14 cellular contexts compared by ENCODE assay signal in genomic region chr17:8606415-8606814, GRCh38. TPM values are rescaled to one million over a fixed set of nuclear protein-coding genes. Genes with fewer than 3 reads are reported as not detected.
DNase-seq lines count a peak whose midpoint lies in the region; ATAC-seq and TF ChIP-seq lines count a peak whose summit lies in the region.
"Had no signal": no experiment of that assay in that cellular context is flagged by ENCODE, and none has a peak within 500 bp of the region (broad histone marks: within the 10 kb centered on the region; RNA-seq: fewer than 3 reads in every experiment).

No MANE protein-coding gene starts in this region.

- H3K4me3 Mint-ChIP-seq in H9, result no peak overlapping the region
- no peak overlapping the region for H3K4me3 Mint-ChIP-seq in T-helper 2 cell treated with Interferon-gamma antibody and Interleukin-4, amounts not matched to agents 5 μg/mL and 100 μg/mL, for 36 hours
- H3K4me3 Mint-ChIP-seq: activated naive CD8-positive, alpha-beta T cell treated with anti-CD3 and anti-CD28 coated beads, Interleukin-2, amount 10 ng/mL, durations not matched to agents 7 days and 5 days had no signal

- no peak overlapping the region for H3K56ac ChIP-seq in H9 (ENCODE audit: insufficient read length, low read depth, low read length)

- H3K27ac ChIP-seq in H9 (ENCODE audit: insufficient read length, low read depth, low read length), result no peak overlapping the region
- H3K27ac ChIP-seq in SJSA1, result peak overlapping the region; percentile 3; the same call in 1 of the 2 replicates
- H3K27ac ChIP-seq in left ventricle myocardium inferior (replicated peaks), result peak overlapping the region; percentile 64
- H3K27ac ChIP-seq: suprapubic skin had no signal

- H3T11ph ChIP-seq in H9 (ENCODE audit: low read length), result no peak overlapping the region

- H3K36me3 ChIP-seq in SJSA1, result peaks cover 2% of the 10 kb centered on the region; the same call in 1 of the 2 replicates
- H3K36me3 ChIP-seq in left ventricle myocardium inferior, result no peaks in the 10 kb centered on the region
- H3K36me3 ChIP-seq: suprapubic skin had no signal

- no peaks in the 10 kb centered on the region for H3K23me2 ChIP-seq in H9 (ENCODE audit: insufficient read length, low read depth, low read length, poor library complexity, severe bottlenecking)

- H2BK15ac ChIP-seq in H9 (ENCODE audit: low read depth, low read length), result no peak overlapping the region

- no peak overlapping the region for H3K4me2 ChIP-seq in H9 (ENCODE audit: insufficient read depth, insufficient read length, low read length)

- H3K23ac ChIP-seq in H9 (ENCODE audit: insufficient read length, low read depth, low read length), result no peak overlapping the region

- H2AK5ac ChIP-seq in H9 (ENCODE audit: insufficient read length, low read length), result no peak overlapping the region

- intact Hi-C loops in left ventricle myocardium inferior (cut with micrococcal nuclease), result no loop called here

- WGBS in H9 (ENCODE audit: extremely low coverage, insufficient read length, low lambda C conversion rate), result no CpG with 5 or more reads among the region's 3 CpGs

- DNase-seq in H9 (no peak), SJSA1 (ENCODE audit: low read depth in 1 of 2, low spot score in 2 of 2) (no peak), left ventricle myocardium inferior (no peak), retina (peak; percentile 13), NCI-H345 treated with DMSO at 0.1 percent for 48 hours (lab: John Stamatoyannopoulos, UW; ENCODE audit: unreplicated experiment) (no peak)
- no peak for DNase-seq in T-helper 2 cell treated with Interferon-gamma antibody and Interleukin-4, amounts not matched to agents 5 μg/mL and 100 μg/mL, for 36 hours (ENCODE audit: low spot score)
- DNase-seq: activated naive CD8-positive, alpha-beta T cell treated with anti-CD3 and anti-CD28 coated beads, Interleukin-2, amount 10 ng/mL, durations not matched to agents 7 days and 5 days; effector CD4-positive, alpha-beta T cell; H7; head of caudate nucleus; NCI-H345 had no signal

- ATAC-seq in HG03025 (IDR thresholded peaks at IDR 0.05; ENCODE audit: low FRiP score, unreplicated experiment) (no peak), HG03280 (IDR thresholded peaks at IDR 0.05; ENCODE audit: unreplicated experiment) (no peak)

- H3K9me3 Mint-ChIP-seq in H9, result peaks cover 0 to 2% of the 10 kb centered on the region in 2 experiments; a peak in 2 of 5 replicates
- no peaks in the 10 kb centered on the region for H3K9me3 Mint-ChIP-seq in T-helper 2 cell treated with Interferon-gamma antibody and Interleukin-4, amounts not matched to agents 5 μg/mL and 100 μg/mL, for 36 hours

- no peak overlapping the region; the same call in 1 of the 2 replicates for H3K14ac ChIP-seq in H9 (ENCODE audit: insufficient read depth, low read length)

- H3K4me1 Mint-ChIP-seq in H9, result peaks cover 45 to 51% of the 10 kb centered on the region in 2 experiments
- H3K4me1 Mint-ChIP-seq in T-helper 2 cell treated with Interferon-gamma antibody and Interleukin-4, amounts not matched to agents 5 μg/mL and 100 μg/mL, for 36 hours (ENCODE audit: low read depth), result no peaks in the 10 kb centered on the region
- H3K4me1 Mint-ChIP-seq: activated naive CD8-positive, alpha-beta T cell treated with anti-CD3 and anti-CD28 coated beads, Interleukin-2, amount 10 ng/mL, durations not matched to agents 7 days and 5 days had no signal

- no peak overlapping the region for H4K8ac ChIP-seq in H9 (replicated peaks; ENCODE audit: insufficient read length, low read depth, low read length)

- H4K20me1 ChIP-seq in H9 (ENCODE audit: control insufficient read depth, insufficient read depth, insufficient read length), result no peaks in the 10 kb centered on the region

- H3K9me3 ChIP-seq in H9 (ENCODE audit: control insufficient read depth, low read depth, low read length), result no peaks in the 10 kb centered on the region
- H3K9me3 ChIP-seq in SJSA1 (replicated peaks), result no peaks in the 10 kb centered on the region
- H3K9me3 ChIP-seq in left ventricle myocardium inferior (replicated peaks), result peaks cover 6% of the 10 kb centered on the region
- H3K9me3 ChIP-seq: suprapubic skin had no signal

- peak overlapping the region; percentile 15 to 31 (median 28); a peak in 5 of 7 replicates for H3K27ac Mint-ChIP-seq in H9
- no peak overlapping the region for H3K27ac Mint-ChIP-seq in T-helper 2 cell treated with Interferon-gamma antibody and Interleukin-4, amounts not matched to agents 5 μg/mL and 100 μg/mL, for 36 hours
- H3K27ac Mint-ChIP-seq: activated naive CD8-positive, alpha-beta T cell treated with anti-CD3 and anti-CD28 coated beads, Interleukin-2, amount 10 ng/mL, durations not matched to agents 7 days and 5 days had no signal

- H3K79me1 ChIP-seq in H9 (ENCODE audit: insufficient read depth, low read depth, low read length, poor library complexity, severe bottlenecking), result peaks cover 17% of the 10 kb centered on the region

- no peak overlapping the region for H2AFZ ChIP-seq in H9 (ENCODE audit: low read length)

- peaks cover 3% of the 10 kb centered on the region; the same call in 1 of the 2 replicates for H3K4me1 ChIP-seq in H9 (ENCODE audit: insufficient read depth, low read length)
- H3K4me1 ChIP-seq in SJSA1 (replicated peaks), result peaks cover 48% of the 10 kb centered on the region
- H3K4me1 ChIP-seq in left ventricle myocardium inferior, result peaks cover 41% of the 10 kb centered on the region

- no peak overlapping the region for H4K5ac ChIP-seq in H9 (ENCODE audit: insufficient read length, low read depth, low read length)

- H2BK120ac ChIP-seq in H9 (ENCODE audit: low read depth, low read length, poor library complexity, severe bottlenecking), result no peak overlapping the region

- H3K79me2 ChIP-seq in H9 (ENCODE audit: insufficient read depth, low read length), result peaks cover 37% of the 10 kb centered on the region; the same call in 1 of the 2 replicates

- H2BK20ac ChIP-seq in H9 (ENCODE audit: low read depth, low read length, poor library complexity, severe bottlenecking), result no peak overlapping the region

- TF ChIP-seq CTCF in H9 (conservative IDR thresholded peaks at IDR 0.05) (no peak), left ventricle myocardium inferior (IDR thresholded peaks at IDR 0.05; ENCODE audit: borderline replicate concordance) (no peak)

- no peak overlapping the region for H3K4ac ChIP-seq in H9 (ENCODE audit: low read depth, low read length)

- H3K27me3 ChIP-seq in H9 (ENCODE audit: insufficient read depth, low read length) (no peaks in the 10 kb centered on the region), SJSA1 (replicated peaks) (no peaks in the 10 kb centered on the region), left ventricle myocardium inferior (ENCODE audit: low read depth) (no peaks in the 10 kb centered on the region)
- H3K27me3 ChIP-seq: suprapubic skin had no signal

- H3K9ac ChIP-seq in H9 (ENCODE audit: extremely low read depth, insufficient read length, low read length), result no peak overlapping the region

- H2BK12ac ChIP-seq in H9 (ENCODE audit: insufficient read length, low read depth, low read length), result no peak overlapping the region

- H2BK5ac ChIP-seq in H9 (ENCODE audit: insufficient read length, low read length), result no peak overlapping the region

- no peak overlapping the region for H3K18ac ChIP-seq in H9 (ENCODE audit: insufficient read length, low read depth, low read length)

- peaks cover 7 to 27% (median 26%) of the 10 kb centered on the region in 3 experiments for H3K36me3 Mint-ChIP-seq in H9 (ENCODE audit: insufficient read depth in 1 of 3, low read depth in 3 of 3)
- H3K36me3 Mint-ChIP-seq in T-helper 2 cell treated with Interferon-gamma antibody and Interleukin-4, amounts not matched to agents 5 μg/mL and 100 μg/mL, for 36 hours (ENCODE audit: low read depth), result no peaks in the 10 kb centered on the region

- H3K4me3 ChIP-seq in SJSA1 (no peak overlapping the region), left ventricle myocardium inferior (peak overlapping the region; percentile 3)
- H3K4me3 ChIP-seq: suprapubic skin had no signal

- H3K27me3 Mint-ChIP-seq in H9 (ENCODE audit: low read depth), result no peaks in the 10 kb centered on the region
- peaks cover 7% of the 10 kb centered on the region for H3K27me3 Mint-ChIP-seq in T-helper 2 cell treated with Interferon-gamma antibody and Interleukin-4, amounts not matched to agents 5 μg/mL and 100 μg/mL, for 36 hours (ENCODE audit: low read depth)

- no peak overlapping the region for H4K91ac ChIP-seq in H9 (ENCODE audit: insufficient read length, low read depth, low read length)

RNA-seq across cellular contexts. Expression of gene MYH10, which starts 24.1 kb away (rescaled TPM):
- total RNA-seq in H9 (2021) (251 and 256 TPM in 2 replicates), left ventricle myocardium inferior (49.7 TPM)
- 122 and 150 TPM in 2 replicates for total RNA-seq in SJSA1 (2014; rRNA removed; shearing (Covaris generic))
